9 cellular contexts compared by ENCODE assay signal in genomic region chr10:90862908-90863514, GRCh38. TPM values are rescaled to one million over a fixed set of nuclear protein-coding genes. Genes with fewer than 3 reads are reported as not detected.
DNase-seq lines count a peak whose midpoint lies in the region; ATAC-seq and TF ChIP-seq lines count a peak whose summit lies in the region.
"Had no signal": no experiment of that assay in that cellular context is flagged by ENCODE, and none has a peak within 500 bp of the region (broad histone marks: within the 10 kb centered on the region; RNA-seq: fewer than 3 reads in every experiment).

No MANE protein-coding gene starts in this region.

- no peak overlapping the region for H3K4me3 Mint-ChIP-seq in type B pancreatic cell
- H3K4me3 Mint-ChIP-seq: activated naive CD8-positive, alpha-beta T cell had no signal

- no peak for DNase-seq in heart right ventricle
- DNase-seq in Right ventricle myocardium superior, result no peak
- peak; percentile 26 for DNase-seq in glomerular visceral epithelial cell (ENCODE audit: extremely low spot score)
- no peak for DNase-seq in type B pancreatic cell (ENCODE audit: extremely low spot score, unreplicated experiment)
- DNase-seq in activated T-cell treated with anti-CD3 and anti-CD28 coated beads for 4 hours, result no peak
- no peak for DNase-seq in UCSD-AML1 (lab: John Stamatoyannopoulos, UW; ENCODE audit: unreplicated experiment)

- H3K27me3 ChIP-seq in heart right ventricle, result peaks cover 0 to 53% (median 22%) of the 10 kb centered on the region in 7 donors

- no peaks in the 10 kb centered on the region for H3K9me3 Mint-ChIP-seq in type B pancreatic cell

- no peaks in the 10 kb centered on the region for H3K9me3 ChIP-seq in heart right ventricle

- H3K27me3 Mint-ChIP-seq in type B pancreatic cell, result peaks cover 79% of the 10 kb centered on the region

- no peaks in the 10 kb centered on the region for H3K36me3 Mint-ChIP-seq in type B pancreatic cell
- H3K36me3 Mint-ChIP-seq: activated naive CD8-positive, alpha-beta T cell had no signal

- intact Hi-C loops in heart right ventricle (cut with DNase I) (loop anchor here in 8 of 10 donors (2.0 to 10.0 kb wide), 7 partner anchors 108 to 1071 kb away; no protein-coding TSS in a partner anchor), Right ventricle myocardium superior (cut with DNase I) (no loop called here)

- 23 to 35% methylated on average over 2 of the region's 2 CpGs for WGBS in heart right ventricle, 2 donors

- TF ChIP-seq CTCF in heart right ventricle (IDR thresholded peaks at IDR 0.05), result peak; percentile 21 to 71 (median 55)
- TF ChIP-seq CTCF in type B pancreatic cell (conservative IDR thresholded peaks at IDR 0.05), result peak; percentile 87

- H3K27ac ChIP-seq in heart right ventricle, result no peak overlapping the region

- no peak overlapping the region for H3K4me3 ChIP-seq in heart right ventricle

- no peaks in the 10 kb centered on the region for H3K36me3 ChIP-seq in heart right ventricle

- peaks cover 0 to 17% (median 0%) of the 10 kb centered on the region in 9 donors for H3K4me1 ChIP-seq in heart right ventricle

- no peak overlapping the region for H3K27ac Mint-ChIP-seq in type B pancreatic cell
- H3K27ac Mint-ChIP-seq: activated naive CD8-positive, alpha-beta T cell had no signal

- ATAC-seq in heart right ventricle, result no peak
- ATAC-seq in Right ventricle myocardium superior (ENCODE audit: poor library complexity), result no peak
- peak; percentile 33; the same call in 1 of the 3 replicates for ATAC-seq in SK-N-SH treated with all-trans-retinoic acid at 6 μM for 48 hours
- no peak for ATAC-seq in HG03565 (IDR thresholded peaks at IDR 0.05; ENCODE audit: unreplicated experiment)

- peaks cover 4% of the 10 kb centered on the region for H3K4me1 Mint-ChIP-seq in type B pancreatic cell (ENCODE audit: unreplicated experiment)

TF ChIP-seq in SK-N-SH treated with all-trans-retinoic acid at 6 μM for 48 hours, 23 proteins besides CTCF, POLR2A, EP300 and RAD21:
- TF ChIP-seq GLIS3 (CRISPR knock-in tag; IDR thresholded peaks at IDR 0.05) (no peak), ZNF70 (CRISPR knock-in tag; IDR thresholded peaks at IDR 0.05) (no peak), ZNF8 (CRISPR knock-in tag; IDR thresholded peaks at IDR 0.05) (no peak), ESRRG (CRISPR knock-in tag; IDR thresholded peaks at IDR 0.05) (no peak), ZNF565 (CRISPR knock-in tag; conservative IDR thresholded peaks at IDR 0.05; ENCODE audit: low read depth) (no peak), ZC3H10 (CRISPR knock-in tag; IDR thresholded peaks at IDR 0.05) (no peak), OSR1 (CRISPR knock-in tag; IDR thresholded peaks at IDR 0.05) (no peak), PPARA (CRISPR knock-in tag; IDR thresholded peaks at IDR 0.05; ENCODE audit: borderline replicate concordance) (no peak), PATZ1 (CRISPR knock-in tag; IDR thresholded peaks at IDR 0.05; ENCODE audit: borderline replicate concordance) (no peak), BACH2 (CRISPR knock-in tag; IDR thresholded peaks at IDR 0.05; ENCODE audit: borderline replicate concordance) (no peak), ZFP3 (CRISPR knock-in tag; IDR thresholded peaks at IDR 0.05) (no peak), CSDC2 (CRISPR knock-in tag; IDR thresholded peaks at IDR 0.05) (no peak), ZFP30 (CRISPR knock-in tag; IDR thresholded peaks at IDR 0.05) (no peak)

RNA-seq across cellular contexts. Expression of gene HTR7, which starts 5.2 kb away (rescaled TPM):
- total RNA-seq in heart right ventricle, result under 1 TPM in 8 of 10 donors, not detected in 2; 0.09 to 0.28 (median 0.16) TPM
- polyA plus RNA-seq in heart right ventricle, result under 1 TPM in 1 of 2 donors, not detected in 1; 0.12 TPM
- total RNA-seq in Right ventricle myocardium superior, result 0.16 TPM
- total RNA-seq in type B pancreatic cell (ENCODE audit: low replicate concordance), result 0.31 and 2.3 TPM in 2 replicates

RNA-seq across cellular contexts. Expression of gene RPP30, which starts 8.8 kb away (rescaled TPM):
- total RNA-seq in heart right ventricle, result 10 to 100 TPM; 27.9 to 40.4 (median 33.3) TPM
- polyA plus RNA-seq in heart right ventricle, result 10 to 100 TPM; 33.4 to 41.8 TPM
- 27.4 TPM for total RNA-seq in Right ventricle myocardium superior
- total RNA-seq in type B pancreatic cell (ENCODE audit: low replicate concordance), result 38.7 and 58.0 TPM in 2 replicates

RNA-seq across cellular contexts. Expression of gene ANKRD1, which starts 57.9 kb away (rescaled TPM):
- total RNA-seq in heart right ventricle (1,000 to 10,000 TPM; 1,390 to 8,287 (median 4,440) TPM), Right ventricle myocardium superior (1,733 TPM), type B pancreatic cell (ENCODE audit: low replicate concordance) (2.1 and 3.3 TPM in 2 replicates)
- 1,000 to 10,000 TPM; 2,052 to 6,963 TPM for polyA plus RNA-seq in heart right ventricle

Comparison
In these comparisons a context has a peak if more than half of its experiments do, and no peak if none do; other contexts are left out.
1. RNA of gene ANKRD1, which starts 57.9 kb away (total RNA-seq): 1,390 to 8,287 TPM in heart right ventricle and 1,733 TPM in Right ventricle myocardium superior (single experiment); 2.1 to 3.3 TPM in type B pancreatic cell; every median in the first group is over 100 times any median in the second.